In genomic region chr22:19961201-19961580, GRCh38 we compare ENCODE assay signal across 33 cellular contexts. TPM values are rescaled to one million over a fixed set of nuclear protein-coding genes. Genes with fewer than 3 reads are reported as not detected.
DNase-seq lines count a peak whose midpoint lies in the region; ATAC-seq and TF ChIP-seq lines count a peak whose summit lies in the region.
"Had no signal": no experiment of that assay in that cellular context is flagged by ENCODE, and none has a peak within 500 bp of the region (broad histone marks: within the 10 kb centered on the region; RNA-seq: fewer than 3 reads in every experiment).

No MANE protein-coding gene starts in this region.

- H3K36me3 ChIP-seq in SK-N-SH (replicated peaks in 1 of 2; ENCODE audit: control insufficient read depth in 1 of 2, insufficient read depth in 2 of 2, low read length in 1 of 2) (peaks cover 16 to 17% of the 10 kb centered on the region in 2 experiments), neuronal stem cell (replicated peaks in 1 of 2; ENCODE audit: control insufficient read depth in 2 of 2, insufficient read depth in 2 of 2, low read length in 2 of 2) (peaks cover 0 to 2% of the 10 kb centered on the region in 2 donors)
- H3K36me3 ChIP-seq: prostate gland had no signal

- H3K4me2 ChIP-seq in SK-N-SH = no peak overlapping the region
- no peak overlapping the region for H3K4me2 ChIP-seq in neuronal stem cell (ENCODE audit: insufficient read depth, low read length, poor library complexity, severe bottlenecking)

- H2BK15ac ChIP-seq in neuronal stem cell (ENCODE audit: low read length) = peak overlapping the region; percentile 98

- TF ChIP-seq EP300 in SK-N-SH (IDR thresholded peaks at IDR 0.05; ENCODE audit: borderline replicate concordance in 1 of 2, low read depth in 1 of 2, low read length in 1 of 2) = no peak

- H3K27ac ChIP-seq in SK-N-SH (ENCODE audit: low read depth in 2 of 2, low read length in 1 of 2) = no peak overlapping the region; a peak in 1 of 4 replicates
- no peak overlapping the region for H3K27ac ChIP-seq in neuronal stem cell (replicated peaks; ENCODE audit: low read length)
- H3K27ac ChIP-seq: lower lobe of right lung had no signal

- H3F3A ChIP-seq in SK-N-SH (replicated peaks; ENCODE audit: insufficient read depth) = no peaks in the 10 kb centered on the region

- no peak overlapping the region for H4K91ac ChIP-seq in neuronal stem cell (ENCODE audit: low read depth, low read length, poor library complexity)

- peaks cover 16% of the 10 kb centered on the region; the same call in 1 of the 2 replicates for H3K79me2 ChIP-seq in SK-N-SH (ENCODE audit: insufficient read depth)

- H2BK120ac ChIP-seq in neuronal stem cell (ENCODE audit: low read depth, low read length) = peak overlapping the region; percentile 85

- ATAC-seq in SK-N-SH treated with all-trans-retinoic acid at 6 μM for 48 hours = no peak
- ATAC-seq in GM21447 (IDR thresholded peaks at IDR 0.05; ENCODE audit: unreplicated experiment) = no peak
- ATAC-seq: GM12878; lower lobe of right lung; naive thymus-derived CD8-positive, alpha-beta T cell; PC-3 had no signal

- no peak for TF ChIP-seq RAD21 in SK-N-SH (IDR thresholded peaks at IDR 0.05; ENCODE audit: low read length)

- no peak overlapping the region for H3K18ac ChIP-seq in neuronal stem cell (ENCODE audit: low read length)

- H3K9ac ChIP-seq in SK-N-SH = no peak overlapping the region
- no peak overlapping the region for H3K9ac ChIP-seq in neuronal stem cell (ENCODE audit: low read depth, low read length, poor library complexity)

- intact Hi-C loops in dendritic cell treated with granulocyte-macrophage colony-stimulating factor and Interleukin-4, amounts not matched to agents 40 ng/mL and 50 ng/mL, for 4 days (cut with micrococcal nuclease) = no loop called here

- peak overlapping the region; percentile 82 for H2BK5ac ChIP-seq in neuronal stem cell (ENCODE audit: low read length)

- no peaks in the 10 kb centered on the region for H3K9me2 ChIP-seq in SK-N-SH

- no peak overlapping the region for H3K4me3 Mint-ChIP-seq in dendritic cell treated with granulocyte-macrophage colony-stimulating factor and Interleukin-4, amounts not matched to agents 40 ng/mL and 50 ng/mL, for 4 days
- H3K4me3 Mint-ChIP-seq: activated CD4-positive, alpha-beta T cell treated with anti-CD3 and anti-CD28 coated beads, Interleukin-2, amount 10 ng/mL, durations not matched to agents 24 days and 14 days; CD8-positive, alpha-beta memory T cell; stimulated activated naive B cell treated with anti-CD40 and anti-IgM and Interleukin-4, amounts not matched to agents 10 μg/mL and 1 μg/mL and 100 μg/mL, for 72 hours had no signal

- no peak overlapping the region for H3K4me3 ChIP-seq in SK-N-SH (ENCODE audit: low read depth in 2 of 2, low read length in 1 of 2)
- no peak overlapping the region for H3K4me3 ChIP-seq in neuronal stem cell (ENCODE audit: low read length in 2 of 2)
- H3K4me3 ChIP-seq: dorsolateral prefrontal cortex, esophagus muscularis mucosa, GM12878, lower lobe of right lung, prostate gland, upper lobe of left lung had no signal

- CTCF ChIA-PET in SK-N-SH (lab: Yijun Ruan, JAX) = interaction anchor here (1.5 to 16.4 kb wide), 2 partner anchors 51 to 65 kb away, joined by 3 to 501 read pairs; no protein-coding TSS in a partner anchor

- H3K4me1 Mint-ChIP-seq in dendritic cell treated with granulocyte-macrophage colony-stimulating factor and Interleukin-4, amounts not matched to agents 40 ng/mL and 50 ng/mL, for 4 days (ENCODE audit: low read depth) = peaks cover 23% of the 10 kb centered on the region

- DNase-seq in SK-N-SH = peak; percentile 30
- DNase-seq in Daoy (ENCODE audit: low read depth) = peak; percentile 2
- DNase-seq in neuronal stem cell (ENCODE audit: low spot score) = no peak
- no peak for DNase-seq in dermis blood vessel endothelial cell
- no peak for DNase-seq in amniotic stem cell (lab: John Stamatoyannopoulos, UW)
- DNase-seq: 8988T; activated CD4-positive, alpha-beta T cell treated with anti-CD3 and anti-CD28 coated beads, Interleukin-2, amount 10 ng/mL, durations not matched to agents 24 days and 14 days; activated gamma-delta T cell treated with Interleukin-2 at 50 U/mL for 16 hours; activated T-cell treated with anti-CD3 and anti-CD28 coated beads, Interleukin-2, amount 50 U/mL, for 48 hours; CD8-positive, alpha-beta memory T cell; dorsolateral prefrontal cortex; foreskin fibroblast; islet precursor cell; MV-4-11; naive thymus-derived CD8-positive, alpha-beta T cell; NCI-H2107; NCI-H345; NCI-H69; nucleus accumbens; PC-3; SHP77; stimulated activated naive B cell treated with anti-CD40 and anti-IgM and Interleukin-4, amounts not matched to agents 10 μg/mL and 1 μg/mL and 100 μg/mL, for 72 hours; substantia nigra; SW 1271; T-helper 9 cell; upper lobe of left lung had no signal

- H3K27me3 Mint-ChIP-seq in dendritic cell treated with granulocyte-macrophage colony-stimulating factor and Interleukin-4, amounts not matched to agents 40 ng/mL and 50 ng/mL, for 4 days = no peaks in the 10 kb centered on the region
- H3K27me3 Mint-ChIP-seq: activated CD4-positive, alpha-beta T cell treated with anti-CD3 and anti-CD28 coated beads, Interleukin-2, amount 10 ng/mL, durations not matched to agents 24 days and 14 days; CD8-positive, alpha-beta memory T cell; naive thymus-derived CD8-positive, alpha-beta T cell; stimulated activated naive B cell treated with anti-CD40 and anti-IgM and Interleukin-4, amounts not matched to agents 10 μg/mL and 1 μg/mL and 100 μg/mL, for 72 hours had no signal

- H4K8ac ChIP-seq in neuronal stem cell (ENCODE audit: low read depth, low read length) = no peak overlapping the region

- H3K4me1 ChIP-seq in SK-N-SH (ENCODE audit: control insufficient read depth in 1 of 2, insufficient read depth in 2 of 2, low read depth in 1 of 2, low read length in 1 of 2) (peaks cover 7 to 14% of the 10 kb centered on the region in 2 experiments; a peak in 2 of 4 replicates), neuronal stem cell (ENCODE audit: control insufficient read depth in 2 of 2, insufficient read depth in 1 of 2, low read depth in 1 of 2, low read length in 2 of 2) (peaks cover 20 to 27% of the 10 kb centered on the region in 2 donors)

- no peak for TF ChIP-seq CTCF in SK-N-SH (IDR thresholded peaks at IDR 0.05)

- H3K9me3 ChIP-seq in SK-N-SH = no peaks in the 10 kb centered on the region
- H3K9me3 ChIP-seq in neuronal stem cell (replicated peaks in 1 of 2; ENCODE audit: control insufficient read depth in 2 of 2, insufficient read depth in 1 of 2, low read depth in 1 of 2, low read length in 2 of 2) = peaks cover 0 to 2% of the 10 kb centered on the region in 2 donors
- H3K9me3 ChIP-seq: esophagus muscularis mucosa, lower lobe of right lung, prostate gland, upper lobe of left lung had no signal

- peak overlapping the region; percentile 5 for H3K27ac Mint-ChIP-seq in dendritic cell treated with granulocyte-macrophage colony-stimulating factor and Interleukin-4, amounts not matched to agents 40 ng/mL and 50 ng/mL, for 4 days
- H3K27ac Mint-ChIP-seq: CD8-positive, alpha-beta memory T cell; naive thymus-derived CD8-positive, alpha-beta T cell had no signal

- H2BK12ac ChIP-seq in neuronal stem cell (ENCODE audit: low read length) = no peak overlapping the region

- no peak overlapping the region for H3K4ac ChIP-seq in neuronal stem cell (ENCODE audit: low read length)

- no peaks in the 10 kb centered on the region for H3K9me3 Mint-ChIP-seq in dendritic cell treated with granulocyte-macrophage colony-stimulating factor and Interleukin-4, amounts not matched to agents 40 ng/mL and 50 ng/mL, for 4 days
- H3K9me3 Mint-ChIP-seq: activated CD4-positive, alpha-beta T cell treated with anti-CD3 and anti-CD28 coated beads, Interleukin-2, amount 10 ng/mL, durations not matched to agents 24 days and 14 days; CD8-positive, alpha-beta memory T cell; naive thymus-derived CD8-positive, alpha-beta T cell; stimulated activated naive B cell treated with anti-CD40 and anti-IgM and Interleukin-4, amounts not matched to agents 10 μg/mL and 1 μg/mL and 100 μg/mL, for 72 hours had no signal

- H3K36me3 Mint-ChIP-seq in dendritic cell treated with granulocyte-macrophage colony-stimulating factor and Interleukin-4, amounts not matched to agents 40 ng/mL and 50 ng/mL, for 4 days (ENCODE audit: low read depth) = peaks cover 81% of the 10 kb centered on the region

- H2AK5ac ChIP-seq in neuronal stem cell (ENCODE audit: low read depth, low read length) = peak overlapping the region; percentile 98

- peaks cover 3% of the 10 kb centered on the region for H3K79me1 ChIP-seq in neuronal stem cell (ENCODE audit: low read depth, low read length)

- no peak overlapping the region for H3K14ac ChIP-seq in neuronal stem cell (ENCODE audit: low read length)

- peaks cover 22% of the 10 kb centered on the region for H4K20me1 ChIP-seq in SK-N-SH (ENCODE audit: insufficient read depth)

- H3K27me3 ChIP-seq in SK-N-SH (ENCODE audit: insufficient read depth) = no peaks in the 10 kb centered on the region
- H3K27me3 ChIP-seq in neuronal stem cell (ENCODE audit: control insufficient read depth in 3 of 3, insufficient read depth in 3 of 3, low read depth in 1 of 3, low read length in 3 of 3) = no peaks in the 10 kb centered on the region
- H3K27me3 ChIP-seq: dorsolateral prefrontal cortex, esophagus muscularis mucosa, upper lobe of left lung had no signal

- 93% methylated on average over 2 of the region's 9 CpGs for WGBS in SK-N-SH (ENCODE audit: low lambda C conversion rate)
- WGBS in neuronal stem cell (ENCODE audit: extremely low coverage in 2 of 2, insufficient read length in 2 of 2, insufficient replicate concordance in 1 of 2), 2 donors = no CpG with 5 or more reads among the region's 9 CpGs

- H3K23ac ChIP-seq in neuronal stem cell (ENCODE audit: low read depth, low read length, poor library complexity) = peak overlapping the region; percentile 87

- POLR2A ChIA-PET in SK-N-SH (lab: Yijun Ruan, JAX) = no interaction called here

- H2AFZ ChIP-seq in SK-N-SH (ENCODE audit: low read depth) (no peak overlapping the region), neuronal stem cell (ENCODE audit: low read length) (no peak overlapping the region)

RNA-seq across cellular contexts. Expression of gene TXNRD2, which starts 19.6 kb away (rescaled TPM):
- polyA plus RNA-seq in SK-N-SH (2012; rRNA removed) = 33.5 and 34.7 TPM in 2 replicates
- polyA plus RNA-seq in SK-N-SH (2012; cell fraction: cytosol; rRNA removed) = 16.1 and 21.5 TPM in 2 replicates
- polyA plus RNA-seq in SK-N-SH (2012; cell fraction: nucleus; rRNA removed) = 59.6 and 61.9 TPM in 2 replicates
- 31.9 and 40.2 TPM in 2 replicates for total RNA-seq in Daoy (2014; rRNA removed; shearing (Covaris generic))
- polyA plus RNA-seq in neuronal stem cell (2013, experiment 1 of 2) = 16.7 TPM
- 17.7 TPM for polyA plus RNA-seq in neuronal stem cell (2013, experiment 2 of 2)
- 81.9 and 129 TPM in 2 replicates for total RNA-seq in dermis blood vessel endothelial cell

RNA-seq across cellular contexts. Expression of gene COMT, which starts 19.6 kb away (rescaled TPM):
- 205 and 343 TPM in 2 replicates for polyA plus RNA-seq in SK-N-SH (2012; rRNA removed)
- 170 and 298 TPM in 2 replicates for polyA plus RNA-seq in SK-N-SH (2012; cell fraction: cytosol; rRNA removed)
- 209 and 222 TPM in 2 replicates for polyA plus RNA-seq in SK-N-SH (2012; cell fraction: nucleus; rRNA removed)
- total RNA-seq in Daoy (2014; rRNA removed; shearing (Covaris generic)) = 128 and 166 TPM in 2 replicates
- polyA plus RNA-seq in neuronal stem cell (2013, experiment 1 of 2) = 7.3 TPM
- polyA plus RNA-seq in neuronal stem cell (2013, experiment 2 of 2) = 6.4 TPM
- 551 and 616 TPM in 2 replicates for total RNA-seq in dermis blood vessel endothelial cell

RNA-seq across cellular contexts. Expression of gene ARVCF, which starts 55.4 kb away (rescaled TPM):
- 27.4 and 33.0 TPM in 2 replicates for polyA plus RNA-seq in SK-N-SH (2012; rRNA removed)
- 8.7 and 26.7 TPM in 2 replicates for polyA plus RNA-seq in SK-N-SH (2012; cell fraction: cytosol; rRNA removed)
- polyA plus RNA-seq in SK-N-SH (2012; cell fraction: nucleus; rRNA removed) = 105 and 141 TPM in 2 replicates
- 3.4 and 6.2 TPM in 2 replicates for total RNA-seq in Daoy (2014; rRNA removed; shearing (Covaris generic))
- 35.3 TPM for polyA plus RNA-seq in neuronal stem cell (2013, experiment 1 of 2)
- 32.4 TPM for polyA plus RNA-seq in neuronal stem cell (2013, experiment 2 of 2)
- 123 and 288 TPM in 2 replicates for total RNA-seq in dermis blood vessel endothelial cell

RNA-seq across cellular contexts. Expression of gene TANGO2, which starts 59.7 kb away (rescaled TPM):
- 20.7 and 25.5 TPM in 2 replicates for polyA plus RNA-seq in SK-N-SH (2012; rRNA removed)
- 10.1 and 15.9 TPM in 2 replicates for polyA plus RNA-seq in SK-N-SH (2012; cell fraction: cytosol; rRNA removed)
- 28.8 and 32.7 TPM in 2 replicates for polyA plus RNA-seq in SK-N-SH (2012; cell fraction: nucleus; rRNA removed)
- total RNA-seq in Daoy (2014; rRNA removed; shearing (Covaris generic)) = 17.3 and 21.1 TPM in 2 replicates
- 4.9 TPM for polyA plus RNA-seq in neuronal stem cell (2013, experiment 1 of 2)
- 4.2 TPM for polyA plus RNA-seq in neuronal stem cell (2013, experiment 2 of 2)
- total RNA-seq in dermis blood vessel endothelial cell = 86.0 and 93.6 TPM in 2 replicates

Comparison
In these comparisons a context has a peak if more than half of its experiments do, and no peak if none do; other contexts are left out.
1. DNase-seq: peak in SK-N-SH (single experiment) and Daoy (single experiment); none in neuronal stem cell (single experiment), dermis blood vessel endothelial cell (single experiment) and amniotic stem cell (single experiment).
2. RNA of gene ARVCF, which starts 55.4 kb away (total RNA-seq): 123 to 288 TPM in dermis blood vessel endothelial cell; 3.4 to 6.2 TPM in Daoy; every median in the first group is over 10 times any median in the second.